ENCODE assay signal across 9 cellular contexts in genomic region chr18:63238711-63239110, GRCh38.
A peak's percentile ranks its signal among the peaks of the same experiment; 100 is the strongest.
DNase-seq lines count a peak whose midpoint lies in the region; ATAC-seq and TF ChIP-seq lines count a peak whose summit lies in the region.
"Had no signal": no experiment of that assay in that cellular context is flagged by ENCODE, and none has a peak within 500 bp of the region (broad histone marks: within the 10 kb centered on the region; RNA-seq: fewer than 3 reads in every experiment).

No MANE protein-coding gene starts in this region.

- TF ChIP-seq CTCF in brain microvascular endothelial cell (IDR thresholded peaks at IDR 0.05; ENCODE audit: low read depth, low read length, missing control alignments) (no peak), lower lobe of right lung (IDR thresholded peaks at IDR 0.05) (no peak), thyroid gland (IDR thresholded peaks at IDR 0.05) (no peak)

- no peak overlapping the region for H3K4me3 ChIP-seq in brain microvascular endothelial cell (ENCODE audit: low read depth, low read length)
- H3K4me3 ChIP-seq in lower lobe of right lung = no peak overlapping the region
- H3K4me3 ChIP-seq in thyroid gland (replicated peaks in 1 of 3) = no peak overlapping the region

- H3K27ac ChIP-seq in brain microvascular endothelial cell = peak overlapping the region; percentile 87
- H3K27ac ChIP-seq in lower lobe of right lung = peak overlapping the region; percentile 84
- H3K27ac ChIP-seq in thyroid gland = peak overlapping the region; percentile 91 to 94 (median 94)

- H3K4me1 ChIP-seq in lower lobe of right lung = peaks cover 36% of the 10 kb centered on the region
- H3K4me1 ChIP-seq in thyroid gland = peaks cover 44 to 45% of the 10 kb centered on the region in 2 donors

- H3K27me3 ChIP-seq in brain microvascular endothelial cell (replicated peaks) (no peaks in the 10 kb centered on the region), lower lobe of right lung (ENCODE audit: low read depth) (no peaks in the 10 kb centered on the region), thyroid gland (no peaks in the 10 kb centered on the region)

- WGBS in thyroid gland, 2 donors = 80 to 88% methylated on average over 9 of the region's 9 CpGs

- no peak for ATAC-seq in lower lobe of right lung
- no peak for ATAC-seq in HG02588 (IDR thresholded peaks at IDR 0.05; ENCODE audit: unreplicated experiment)

- TF ChIP-seq POLR2A in thyroid gland (IDR thresholded peaks at IDR 0.05) = no peak

- H3K9me3 ChIP-seq in lower lobe of right lung (no peaks in the 10 kb centered on the region), thyroid gland (no peaks in the 10 kb centered on the region)

- H3K36me3 ChIP-seq in brain microvascular endothelial cell (replicated peaks) (no peaks in the 10 kb centered on the region), lower lobe of right lung (no peaks in the 10 kb centered on the region), thyroid gland (no peaks in the 10 kb centered on the region)

- intact Hi-C loops in lower lobe of right lung (cut with DNase I) = no loop called here
- intact Hi-C loops in thyroid gland (cut with DNase I) = no loop called here

- in situ Hi-C loops in brain microvascular endothelial cell (cut with HindIII; ENCODE audit: low pct_ligation_motif_present, low sequenced_read_pairs) = no loop called here

- DNase-seq in NCI-H1417 (lab: John Stamatoyannopoulos, UW) (peak in 2 of 3 experiments; percentile 56 to 81), NCI-H1417 treated with DMSO at 0.1 percent for 48 hours (lab: John Stamatoyannopoulos, UW) (no peak), brain microvascular endothelial cell (no peak), lower lobe of right lung (no peak), thyroid gland (peak in 1 of 2 donors; percentile 17), T-helper 1 cell (no peak)
- no peak for DNase-seq in activated CD4-positive, alpha-beta T cell treated with anti-CD3 and anti-CD28 coated beads for 48 hours
- DNase-seq: stimulated activated CD4-positive, alpha-beta T cell treated with anti-CD3 and anti-CD28 coated beads, Interleukin-15, amount 100 ng/mL, for 24 hours had no signal

Comparison
In these comparisons a context has a peak if more than half of its experiments do, and no peak if none do; other contexts are left out.
1. DNase-seq: peak in NCI-H1417 (2 of 3); none in NCI-H1417 treated with DMSO at 0.1 percent for 48 hours (single experiment), brain microvascular endothelial cell (single experiment), lower lobe of right lung (single experiment), activated CD4-positive, alpha-beta T cell treated with anti-CD3 and anti-CD28 coated beads for 48 hours (single experiment) and T-helper 1 cell (0 of 5).
2. Peak in every context shown above with its lines, with median percentiles within 50 percentile points of each other: H3K27ac ChIP-seq.